Comparison of ENCODE assay signal across 17 cellular contexts in genomic region chr4:4658051-4658450, GRCh38.
DNase-seq lines count a peak whose midpoint lies in the region; ATAC-seq, FAIRE-seq and TF ChIP-seq lines count a peak whose summit lies in the region.
"Had no signal": no experiment of that assay in that cellular context is flagged by ENCODE, and none has a peak within 500 bp of the region (broad histone marks: within the 10 kb centered on the region; RNA-seq: fewer than 3 reads in every experiment).

No MANE protein-coding gene starts in this region.

- no peak overlapping the region for H3K4me2 ChIP-seq in HepG2 (ENCODE audit: low read depth, low read length)
- H3K4me2 ChIP-seq in osteoblast (ENCODE audit: insufficient read depth, low read length): no peak overlapping the region
- H3K4me2 ChIP-seq: BLaER1 treated with 17β-estradiol and CSF1 and Interleukin-3, amounts not matched to agents 10 nM and 100 nM had no signal

- DNase-seq in HepG2 (ENCODE audit: low spot score) (no peak), right lobe of liver (no peak), NB4 (ENCODE audit: low read depth) (peak; percentile 25), fibroblast of mammary gland (ENCODE audit: low read depth) (peak; percentile 28), lower leg skin (ENCODE audit: low spot score in 2 of 2) (no peak), left cardiac atrium (no peak), osteoblast (ENCODE audit: insufficient read length, low spot score, missing footprints) (no peak), colonic mucosa (no peak)
- DNase-seq: H7, MG63, NCI-H187, NCI-H226, NCI-H524 treated with DMSO at 0.1 percent for 48 hours had no signal

- H3K36me3 ChIP-seq in HepG2 (replicated peaks in 1 of 2; ENCODE audit: control insufficient read depth in 1 of 2, insufficient read depth in 2 of 2, low read length in 2 of 2) (no peaks in the 10 kb centered on the region; a peak in 1 of 5 replicates), right lobe of liver (no peaks in the 10 kb centered on the region), osteoblast (ENCODE audit: insufficient read depth, low read length) (no peaks in the 10 kb centered on the region), colonic mucosa (no peaks in the 10 kb centered on the region)
- H3K36me3 ChIP-seq: BLaER1 treated with 17β-estradiol and CSF1 and Interleukin-3, amounts not matched to agents 10 nM and 100 nM; MG63 had no signal

- H3K9ac ChIP-seq in HepG2 (ENCODE audit: insufficient read depth, low read depth, low read length) (no peak overlapping the region), colonic mucosa (ENCODE audit: low read depth in 2 of 2, low read length in 2 of 2) (no peak overlapping the region)
- H3K9ac ChIP-seq: BLaER1 treated with 17β-estradiol and CSF1 and Interleukin-3, amounts not matched to agents 10 nM and 100 nM had no signal

- TF ChIP-seq POLR2A in HepG2 (IDR thresholded peaks at IDR 0.05; ENCODE audit: insufficient read depth in 1 of 2, low read depth in 2 of 2, low read length in 2 of 2) (no peak), right lobe of liver (IDR thresholded peaks at IDR 0.05) (no peak), NB4 (IDR thresholded peaks at IDR 0.05; ENCODE audit: extremely low read depth, insufficient read length) (no peak), lower leg skin (IDR thresholded peaks at IDR 0.05) (no peak)

- no peak for TF ChIP-seq CTCF in HepG2 (CRISPR knock-in tag; IDR thresholded peaks at IDR 0.05)
- no peak for TF ChIP-seq CTCF in right lobe of liver (IDR thresholded peaks at IDR 0.05)
- no peak for TF ChIP-seq CTCF in NB4 (IDR thresholded peaks at IDR 0.05; ENCODE audit: low read depth, low read length)
- TF ChIP-seq CTCF in fibroblast of mammary gland (conservative IDR thresholded peaks at IDR 0.05; ENCODE audit: control insufficient read depth, insufficient read depth, low read depth, low read length): no peak
- TF ChIP-seq CTCF in lower leg skin (IDR thresholded peaks at IDR 0.05): no peak
- no peak for TF ChIP-seq CTCF in osteoblast (IDR thresholded peaks at IDR 0.05; ENCODE audit: extremely low read depth, low read depth, low read length)
- no peak for TF ChIP-seq CTCF in colonic mucosa (IDR thresholded peaks at IDR 0.05)

- TF ChIP-seq EP300 in HepG2 (IDR thresholded peaks at IDR 0.05; ENCODE audit: low read depth in 2 of 2, low read length in 2 of 2) (no peak), HepG2 (CRISPR knock-in tag; IDR thresholded peaks at IDR 0.05; ENCODE audit: borderline replicate concordance) (no peak)

- POLR2A ChIA-PET in HepG2 (lab: Yijun Ruan, JAX): no interaction called here

- H2AFZ ChIP-seq in HepG2 (ENCODE audit: low read length): no peak overlapping the region
- H2AFZ ChIP-seq in osteoblast (ENCODE audit: low read length): no peak overlapping the region

- no peaks in the 10 kb centered on the region for H4K20me1 ChIP-seq in HepG2 (ENCODE audit: insufficient read depth, low read length)
- no peaks in the 10 kb centered on the region for H4K20me1 ChIP-seq in osteoblast (ENCODE audit: insufficient read depth, low read length)
- H4K20me1 ChIP-seq: BLaER1 treated with 17β-estradiol and CSF1 and Interleukin-3, amounts not matched to agents 10 nM and 100 nM had no signal

- H3K27ac ChIP-seq in HepG2 (ENCODE audit: extremely low read length, insufficient read depth, low read length) (no peak overlapping the region), right lobe of liver (no peak overlapping the region), osteoblast (ENCODE audit: low read depth, low read length) (no peak overlapping the region), colonic mucosa (no peak overlapping the region)
- H3K27ac ChIP-seq: BLaER1 treated with 17β-estradiol and CSF1 and Interleukin-3, amounts not matched to agents 10 nM and 100 nM; SK-N-MC had no signal

- peaks cover 23% of the 10 kb centered on the region for H3K4me1 ChIP-seq in HepG2 (ENCODE audit: insufficient read depth, low read length)
- no peaks in the 10 kb centered on the region for H3K4me1 ChIP-seq in right lobe of liver
- peaks cover 20% of the 10 kb centered on the region for H3K4me1 ChIP-seq in osteoblast (ENCODE audit: insufficient read depth, low read length)
- no peaks in the 10 kb centered on the region for H3K4me1 ChIP-seq in colonic mucosa

- H3K4me3 ChIP-seq in HepG2 (replicated peaks in 1 of 3; ENCODE audit: insufficient read depth in 1 of 3, low read depth in 2 of 3, low read length in 3 of 3): no peak overlapping the region
- no peak overlapping the region for H3K4me3 ChIP-seq in right lobe of liver
- no peak overlapping the region for H3K4me3 ChIP-seq in NB4 (ENCODE audit: low read depth, low read length)
- no peak overlapping the region for H3K4me3 ChIP-seq in fibroblast of mammary gland (ENCODE audit: control insufficient read depth, low read depth, low read length)
- H3K4me3 ChIP-seq in lower leg skin (ENCODE audit: low read depth, poor library complexity, severe bottlenecking): no peak overlapping the region
- no peak overlapping the region for H3K4me3 ChIP-seq in osteoblast (ENCODE audit: insufficient read depth, low read length)
- H3K4me3 ChIP-seq in colonic mucosa: no peak overlapping the region
- H3K4me3 ChIP-seq: BLaER1 treated with 17β-estradiol and CSF1 and Interleukin-3, amounts not matched to agents 10 nM and 100 nM; MG63; SK-N-MC had no signal

- in situ Hi-C loops in HepG2 (cut with HindIII; ENCODE audit: extremely low pct_ligation_motif_present, low pct_unique_long_range_greater_than_20kb): no loop called here

- CTCF ChIA-PET in HepG2 (lab: Yijun Ruan, JAX; ENCODE audit: low intra/inter-chr PET ratio, low total read pairs): no interaction called here

- no peak for FAIRE-seq in HepG2 (lab: Jason Lieb, UNC)

- no peak for ATAC-seq in HepG2
- ATAC-seq in right lobe of liver: no peak
- ATAC-seq in left cardiac atrium: no peak
- ATAC-seq: Panc1, Right ventricle myocardium inferior had no signal

- TF ChIP-seq RAD21 in HepG2 (CRISPR knock-in tag; IDR thresholded peaks at IDR 0.05): no peak

- H3K79me2 ChIP-seq in HepG2 (ENCODE audit: insufficient read depth, low read length) (no peaks in the 10 kb centered on the region), osteoblast (ENCODE audit: insufficient read depth, low read length) (no peaks in the 10 kb centered on the region)

- intact Hi-C loops in HepG2 (cut with micrococcal nuclease; ENCODE audit: unreplicated experiment): no loop called here
- intact Hi-C loops in right lobe of liver (cut with DNase I): no loop called here
- intact Hi-C loops in lower leg skin (cut with DNase I; ENCODE audit: low total_unique reads): no loop called here
- intact Hi-C loops in left cardiac atrium (cut with DNase I): no loop called here
- intact Hi-C loops in colonic mucosa (cut with DNase I): no loop called here

- no peaks in the 10 kb centered on the region for H3K9me3 ChIP-seq in HepG2 (ENCODE audit: low read length)
- no peaks in the 10 kb centered on the region for H3K9me3 ChIP-seq in right lobe of liver
- no peaks in the 10 kb centered on the region for H3K9me3 ChIP-seq in osteoblast (ENCODE audit: low read depth, low read length)
- H3K9me3 ChIP-seq in colonic mucosa: no peaks in the 10 kb centered on the region
- H3K9me3 ChIP-seq: MG63 had no signal

- WGBS in HepG2 (ENCODE audit: low lambda C conversion rate): 88% methylated on average over 2 of the region's 2 CpGs
- 91% methylated on average over 2 of the region's 2 CpGs for WGBS in right lobe of liver (ENCODE audit: insufficient coverage, low coverage, low lambda C conversion rate, missing lambda C conversion rate)
- 76 to 88% methylated on average over 2 of the region's 2 CpGs for whole genome bisulfite sequencing in lower leg skin, 2 donors

- H3K27me3 ChIP-seq in HepG2 (ENCODE audit: control insufficient read depth in 1 of 2, insufficient read depth in 2 of 2, low read length in 2 of 2): no peaks in the 10 kb centered on the region
- H3K27me3 ChIP-seq in right lobe of liver: no peaks in the 10 kb centered on the region
- H3K27me3 ChIP-seq in osteoblast (ENCODE audit: insufficient read depth, low read length): no peaks in the 10 kb centered on the region
- H3K27me3 ChIP-seq in colonic mucosa: no peaks in the 10 kb centered on the region
- H3K27me3 ChIP-seq: BLaER1 treated with 17β-estradiol and CSF1 and Interleukin-3, amounts not matched to agents 10 nM and 100 nM; MG63 had no signal

- no TSS peak for BruUV-seq in HepG2 (replicated peaks; lab: Mats Ljungman, UMichigan)

TF ChIP-seq in HepG2, 621 proteins besides CTCF, POLR2A, EP300 and RAD21:
- TF ChIP-seq JUND (CRISPR knock-in tag; IDR thresholded peaks at IDR 0.05): no peak
- TF ChIP-seq, protein P1, sequence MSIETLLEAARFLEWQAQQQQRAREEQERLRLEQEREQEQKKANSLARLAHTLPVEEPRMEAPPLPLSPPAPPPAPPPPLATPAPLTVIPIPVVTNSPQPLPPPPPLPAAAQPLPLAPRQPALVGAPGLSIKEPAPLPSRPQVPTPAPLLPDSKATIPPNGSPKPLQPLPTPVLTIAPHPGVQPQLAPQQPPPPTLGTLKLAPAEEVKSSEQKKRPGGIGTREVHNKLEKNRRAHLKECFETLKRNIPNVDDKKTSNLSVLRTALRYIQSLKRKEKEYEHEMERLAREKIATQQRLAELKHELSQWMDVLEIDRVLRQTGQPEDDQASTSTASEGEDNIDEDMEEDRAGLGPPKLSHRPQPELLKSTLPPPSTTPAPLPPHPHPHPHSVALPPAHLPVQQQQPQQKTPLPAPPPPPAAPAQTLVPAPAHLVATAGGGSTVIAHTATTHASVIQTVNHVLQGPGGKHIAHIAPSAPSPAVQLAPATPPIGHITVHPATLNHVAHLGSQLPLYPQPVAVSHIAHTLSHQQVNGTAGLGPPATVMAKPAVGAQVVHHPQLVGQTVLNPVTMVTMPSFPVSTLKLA (IDR thresholded peaks at IDR 0.05): peak; percentile 55

Comparison
In these comparisons a context has a peak if more than half of its experiments do, and no peak if none do; other contexts are left out.
1. DNase-seq: peak in NB4 (single experiment) and fibroblast of mammary gland (single experiment); none in HepG2 (single experiment), right lobe of liver (0 of 3), lower leg skin (0 of 2), left cardiac atrium (single experiment), osteoblast (single experiment) and colonic mucosa (single experiment).